In the genomic region with DNA sequence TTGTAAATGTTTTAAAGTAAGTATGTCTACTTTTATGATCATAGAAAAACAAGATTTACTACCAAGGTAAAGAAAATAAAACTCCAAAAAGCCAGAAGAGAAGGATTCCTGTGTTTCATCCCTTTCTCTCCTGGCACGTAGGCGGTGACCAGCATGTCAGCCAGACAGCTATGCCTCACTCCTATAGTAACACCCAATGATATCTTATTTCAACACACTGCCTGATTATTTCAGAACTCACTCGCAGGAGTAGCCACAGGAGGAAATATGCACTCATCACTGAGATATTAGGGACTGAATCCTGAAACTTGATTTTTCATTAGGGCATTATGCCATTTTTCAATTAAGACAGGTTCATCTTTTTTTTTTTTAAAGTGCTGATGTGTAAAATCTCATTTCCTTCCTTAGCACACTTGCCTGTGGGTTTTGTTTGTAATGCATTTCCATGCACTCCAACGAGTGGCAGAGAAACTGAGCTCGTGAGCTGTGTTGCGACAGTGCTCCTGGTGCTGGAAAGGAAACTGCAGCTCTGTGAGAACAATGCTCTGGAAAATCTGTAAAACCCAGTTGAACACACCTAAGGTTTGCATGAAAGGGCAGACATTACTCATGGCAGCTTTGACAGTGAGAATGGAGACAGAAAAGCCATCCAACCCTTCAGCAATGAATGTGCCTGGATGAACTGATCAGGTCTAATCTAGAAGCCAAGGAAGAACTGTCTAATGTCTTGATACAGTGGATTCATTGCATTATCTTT, we compare ENCODE assay signal across 1 cellular context.
TF ChIP-seq lines count a peak whose summit lies in the region.

No MANE protein-coding gene starts in this region.

TF ChIP-seq in H1, 55 proteins besides CTCF, POLR2A, EP300 and RAD21:
- TF ChIP-seq CEBPB (IDR thresholded peaks at IDR 0.05; ENCODE audit: low read depth, low read length), result no peak
